ENCODE assay signal across 8 cellular contexts in genomic region chr15:92811514-92811913, GRCh38.
DNase-seq lines count a peak whose midpoint lies in the region; TF ChIP-seq lines count a peak whose summit lies in the region.

No MANE protein-coding gene starts in this region.

- H2BK5ac ChIP-seq in H9 (ENCODE audit: insufficient read length, low read length): no peak overlapping the region

- no CpG with 5 or more reads among the region's 4 CpGs for WGBS in H9 (ENCODE audit: extremely low coverage, insufficient read length, low lambda C conversion rate)

- H3K27me3 Mint-ChIP-seq in H9 (ENCODE audit: low read depth): no peaks in the 10 kb centered on the region
- no peaks in the 10 kb centered on the region for H3K27me3 Mint-ChIP-seq in chondrocyte (ENCODE audit: low read depth)

- no peak overlapping the region for H4K91ac ChIP-seq in H9 (ENCODE audit: insufficient read length, low read depth, low read length)

- peak overlapping the region; percentile 26 for H3K9ac ChIP-seq in H9 (ENCODE audit: extremely low read depth, insufficient read length, low read length)

- no peak overlapping the region for H2BK15ac ChIP-seq in H9 (ENCODE audit: low read depth, low read length)

- DNase-seq in H9: no peak
- peak; percentile 61 for DNase-seq in NCI-H2171 treated with DMSO at 0.1 percent for 48 hours (lab: John Stamatoyannopoulos, UW)
- DNase-seq in chondrocyte (ENCODE audit: low spot score): no peak
- no peak for DNase-seq in MV-4-11 (lab: John Stamatoyannopoulos, UW)
- no peak for DNase-seq in stimulated activated CD4-positive, alpha-beta T cell treated with anti-CD3 and anti-CD28 coated beads, Interleukin-2, amount 100 ng/mL, for 48 hours
- no peak for DNase-seq in activated CD4-positive, alpha-beta T cell treated with anti-CD3 and anti-CD28 coated beads for 48 hours
- DNase-seq in activated naive CD4-positive, alpha-beta T cell treated with anti-CD3 and anti-CD28 coated beads, Interleukin-2, amount 50 U/mL, for 16 hours: no peak

- H4K20me1 ChIP-seq in H9 (ENCODE audit: control insufficient read depth, insufficient read depth, insufficient read length): no peaks in the 10 kb centered on the region

- H3K18ac ChIP-seq in H9 (ENCODE audit: insufficient read length, low read depth, low read length): no peak overlapping the region

- H3K27me3 ChIP-seq in H9 (ENCODE audit: insufficient read depth, low read length): no peaks in the 10 kb centered on the region
- no peaks in the 10 kb centered on the region for H3K27me3 ChIP-seq in neuron (ENCODE audit: insufficient read depth, low read length)

- H3K4me3 ChIP-seq in neuron (ENCODE audit: low read length): peak overlapping the region; percentile 73

- no peak overlapping the region for H3K4ac ChIP-seq in H9 (ENCODE audit: low read depth, low read length)

- H3K4me1 Mint-ChIP-seq in H9: peaks cover 37 to 41% of the 10 kb centered on the region in 2 experiments
- H3K4me1 Mint-ChIP-seq in chondrocyte (ENCODE audit: low read depth): peaks cover 39% of the 10 kb centered on the region

- no peak overlapping the region for H2AFZ ChIP-seq in H9 (ENCODE audit: low read length)
- H2AFZ ChIP-seq in neuron (ENCODE audit: low read depth, low read length): no peak overlapping the region

- H2BK12ac ChIP-seq in H9 (ENCODE audit: insufficient read length, low read depth, low read length): no peak overlapping the region

- H3K4me2 ChIP-seq in H9 (ENCODE audit: insufficient read depth, insufficient read length, low read length): no peak overlapping the region

- peaks cover 18% of the 10 kb centered on the region for H3K23me2 ChIP-seq in H9 (ENCODE audit: insufficient read length, low read depth, low read length, poor library complexity, severe bottlenecking)

- no peak overlapping the region for H3K23ac ChIP-seq in H9 (ENCODE audit: insufficient read length, low read depth, low read length)

- H3K27ac Mint-ChIP-seq in H9 (peak overlapping the region in 2 of 3 experiments; percentile 68 to 93; a peak in 4 of 7 replicates), chondrocyte (ENCODE audit: unreplicated experiment) (peak overlapping the region; percentile 34)

- H3K9me3 ChIP-seq in H9 (ENCODE audit: control insufficient read depth, low read depth, low read length) (no peaks in the 10 kb centered on the region), neuron (ENCODE audit: low read length) (peaks cover 2% of the 10 kb centered on the region)

- TF ChIP-seq CTCF in H9 (conservative IDR thresholded peaks at IDR 0.05) (no peak), chondrocyte (IDR thresholded peaks at IDR 0.05) (no peak)

- H2AK5ac ChIP-seq in H9 (ENCODE audit: insufficient read length, low read length): no peak overlapping the region

- H3K27ac ChIP-seq in H9 (ENCODE audit: insufficient read length, low read depth, low read length): no peak overlapping the region

- peaks cover 7% of the 10 kb centered on the region; the same call in 1 of the 2 replicates for H3K4me1 ChIP-seq in H9 (ENCODE audit: insufficient read depth, low read length)
- peaks cover 25% of the 10 kb centered on the region for H3K4me1 ChIP-seq in neuron (ENCODE audit: insufficient read depth, low read length)

- H2BK20ac ChIP-seq in H9 (ENCODE audit: low read depth, low read length, poor library complexity, severe bottlenecking): no peak overlapping the region

- no peak overlapping the region for H4K8ac ChIP-seq in H9 (replicated peaks; ENCODE audit: insufficient read length, low read depth, low read length)

- no peak overlapping the region for H2BK120ac ChIP-seq in H9 (ENCODE audit: low read depth, low read length, poor library complexity, severe bottlenecking)

- H3T11ph ChIP-seq in H9 (ENCODE audit: low read length): no peak overlapping the region

- H3K4me3 Mint-ChIP-seq in H9 (peak overlapping the region in 1 of 2 experiments; percentile 54; a peak in 3 of 5 replicates), chondrocyte (ENCODE audit: unreplicated experiment) (no peak overlapping the region)

- no peak overlapping the region for H4K5ac ChIP-seq in H9 (ENCODE audit: insufficient read length, low read depth, low read length)

- no peaks in the 10 kb centered on the region for H3K36me3 ChIP-seq in neuron (ENCODE audit: insufficient read depth, low read length)

- H3K79me2 ChIP-seq in H9 (ENCODE audit: insufficient read depth, low read length): no peaks in the 10 kb centered on the region

- H3K9me3 Mint-ChIP-seq in H9 (no peaks in the 10 kb centered on the region; a peak in 1 of 5 replicates), chondrocyte (ENCODE audit: low read depth) (no peaks in the 10 kb centered on the region)

- H3K79me1 ChIP-seq in H9 (ENCODE audit: insufficient read depth, low read depth, low read length, poor library complexity, severe bottlenecking): no peaks in the 10 kb centered on the region

- no peak overlapping the region for H3K14ac ChIP-seq in H9 (ENCODE audit: insufficient read depth, low read length)

- H3K56ac ChIP-seq in H9 (ENCODE audit: insufficient read length, low read depth, low read length): no peak overlapping the region

- no peaks in the 10 kb centered on the region for H3K36me3 Mint-ChIP-seq in H9 (ENCODE audit: insufficient read depth in 1 of 3, low read depth in 3 of 3)
- no peaks in the 10 kb centered on the region for H3K36me3 Mint-ChIP-seq in chondrocyte (ENCODE audit: low read depth)
